24 cellular contexts compared by ENCODE assay signal in the genomic region with DNA sequence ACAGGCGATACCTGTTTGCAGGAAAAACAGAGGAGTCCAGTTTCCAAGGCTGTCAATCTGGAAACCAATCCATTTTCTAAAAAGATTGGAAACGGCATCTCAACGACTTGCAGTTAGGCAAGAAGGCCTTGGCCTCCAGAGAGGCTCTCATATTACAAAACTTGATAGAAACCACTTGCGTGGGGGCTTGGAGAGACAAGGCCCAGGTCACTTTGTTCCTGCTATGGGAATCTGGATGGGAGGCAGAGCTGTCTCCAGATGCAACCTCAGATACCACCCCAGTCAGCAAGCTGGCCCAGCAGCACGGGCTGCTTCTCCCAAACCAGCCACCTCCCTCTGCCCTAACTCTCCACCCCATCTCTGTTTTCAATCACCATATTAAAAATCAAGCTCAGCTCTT.
"Had no signal": no experiment of that assay in that cellular context is flagged by ENCODE, and none has a peak within 500 bp of the region (broad histone marks: within the 10 kb centered on the region; RNA-seq: fewer than 3 reads in every experiment).

No MANE protein-coding gene starts in this region.

- H3K27ac ChIP-seq: body of pancreas, SJSA1 had no signal

- H3K36me3 Mint-ChIP-seq: activated CD8-positive, alpha-beta memory T cell treated with anti-CD3 and anti-CD28 coated beads, Interleukin-2, amount 10 ng/mL, durations not matched to agents 7 days and 5 days; activated naive CD4-positive, alpha-beta T cell treated with anti-CD3 and anti-CD28 coated beads, Interleukin-2, amount 50 U/mL, for 72 hours had no signal

- H3K4me1 ChIP-seq: SJSA1 had no signal

- H3K36me3 ChIP-seq: SJSA1 had no signal

- H3K9me3 ChIP-seq: ascending aorta, body of pancreas, SJSA1 had no signal

- H3K27me3 ChIP-seq: ascending aorta, body of pancreas had no signal

- H3K4me1 Mint-ChIP-seq: activated CD4-positive, alpha-beta T cell treated with anti-CD3 and anti-CD28 coated beads, Interleukin-2, amount 10 ng/mL, durations not matched to agents 24 days and 14 days; activated CD8-positive, alpha-beta memory T cell treated with anti-CD3 and anti-CD28 coated beads, Interleukin-2, amount 10 ng/mL, durations not matched to agents 7 days and 5 days; activated naive CD8-positive, alpha-beta T cell treated with anti-CD3 and anti-CD28 coated beads, Interleukin-2, amount 50 U/mL, for 24 hours had no signal

- DNase-seq: activated CD4-positive, alpha-beta T cell treated with anti-CD3 and anti-CD28 coated beads, Interleukin-2, amount 10 ng/mL, durations not matched to agents 24 days and 14 days; activated CD4-positive, alpha-beta T cell treated with anti-CD3 and anti-CD28 coated beads, Interleukin-2, amount 50 U/mL, for 48 hours; activated CD8-positive, alpha-beta memory T cell treated with anti-CD3 and anti-CD28 coated beads, Interleukin-2, amount 10 ng/mL, durations not matched to agents 7 days and 5 days; activated effector memory CD4-positive, alpha-beta T cell treated with anti-CD3 and anti-CD28 coated beads, Interleukin-2, amount 50 U/mL, for 16 hours; activated naive CD4-positive, alpha-beta T cell treated with Interleukin-2 at 50 U/mL for 16 hours; activated naive CD8-positive, alpha-beta T cell treated with anti-CD3 and anti-CD28 coated beads, Interleukin-2, amount 50 U/mL, for 24 hours; activated T-cell treated with anti-CD3 and anti-CD28 coated beads, Interleukin-2, amount 50 U/mL, for 24 hours; amniotic stem cell; body of pancreas; central memory CD4-positive, alpha-beta T cell; Karpas-422; NCI-H1048; NCI-H146; NCI-H187 treated with DMSO at 0.1 percent for 48 hours; NCI-H2081 treated with DMSO at 0.1 percent for 48 hours; NCI-H2171 treated with DMSO at 0.1 percent for 48 hours; NCI-H226; SHP77 had no signal

- H3K4me3 ChIP-seq: ascending aorta, body of pancreas, K562, SJSA1 had no signal

- H3K4me3 Mint-ChIP-seq: activated CD4-positive, alpha-beta T cell treated with anti-CD3 and anti-CD28 coated beads, Interleukin-2, amount 10 ng/mL, durations not matched to agents 24 days and 14 days; activated CD8-positive, alpha-beta memory T cell treated with anti-CD3 and anti-CD28 coated beads, Interleukin-2, amount 10 ng/mL, durations not matched to agents 7 days and 5 days; activated naive CD8-positive, alpha-beta T cell treated with anti-CD3 and anti-CD28 coated beads, Interleukin-2, amount 50 U/mL, for 24 hours; activated T-cell treated with anti-CD3 and anti-CD28 coated beads, Interleukin-2, amount 50 U/mL, for 24 hours; activated T-helper 1 cell treated with anti-CD3 and anti-CD28 coated beads, Interleukin-12 subunit alpha, Interleukin-12 subunit beta, Interleukin-2, Interleukin-4 antibody, amounts not matched to agents 30 ng/mL and 10 ng/mL and 1 ng/mL, durations not matched to agents 14 hours and 24 hours and 36 hours; T-helper 1 cell treated with Interleukin-12 subunit alpha and Interleukin-12 subunit beta and Interleukin-4 antibody, amounts not matched to agents 30 μg/mL and 1 μg/mL, for 36 hours had no signal

- H3K9me3 Mint-ChIP-seq: activated CD4-positive, alpha-beta T cell treated with anti-CD3 and anti-CD28 coated beads, Interleukin-2, amount 10 ng/mL, durations not matched to agents 24 days and 14 days; activated naive CD4-positive, alpha-beta T cell treated with anti-CD3 and anti-CD28 coated beads, Interleukin-2, amount 50 U/mL, for 72 hours; activated naive CD8-positive, alpha-beta T cell treated with anti-CD3 and anti-CD28 coated beads, Interleukin-2, amount 50 U/mL, for 24 hours; activated T-cell treated with anti-CD3 and anti-CD28 coated beads, Interleukin-2, amount 50 U/mL, for 24 hours; activated T-helper 1 cell treated with anti-CD3 and anti-CD28 coated beads, Interleukin-12 subunit alpha, Interleukin-12 subunit beta, Interleukin-2, Interleukin-4 antibody, amounts not matched to agents 30 ng/mL and 10 ng/mL and 1 ng/mL, durations not matched to agents 14 hours and 24 hours and 36 hours; T-helper 1 cell treated with Interleukin-12 subunit alpha and Interleukin-12 subunit beta and Interleukin-4 antibody, amounts not matched to agents 30 μg/mL and 1 μg/mL, for 36 hours had no signal

- H3K27ac Mint-ChIP-seq: activated CD4-positive, alpha-beta T cell treated with anti-CD3 and anti-CD28 coated beads, Interleukin-2, amount 10 ng/mL, durations not matched to agents 24 days and 14 days; activated CD8-positive, alpha-beta memory T cell treated with anti-CD3 and anti-CD28 coated beads, Interleukin-2, amount 10 ng/mL, durations not matched to agents 7 days and 5 days; activated naive CD4-positive, alpha-beta T cell treated with anti-CD3 and anti-CD28 coated beads, Interleukin-2, amount 50 U/mL, for 72 hours; activated naive CD8-positive, alpha-beta T cell treated with anti-CD3 and anti-CD28 coated beads, Interleukin-2, amount 50 U/mL, for 24 hours; activated T-cell treated with anti-CD3 and anti-CD28 coated beads, Interleukin-2, amount 50 U/mL, for 24 hours; activated T-helper 1 cell treated with anti-CD3 and anti-CD28 coated beads, Interleukin-12 subunit alpha, Interleukin-12 subunit beta, Interleukin-2, Interleukin-4 antibody, amounts not matched to agents 30 ng/mL and 10 ng/mL and 1 ng/mL, durations not matched to agents 14 hours and 24 hours and 36 hours; T-helper 1 cell treated with Interleukin-12 subunit alpha and Interleukin-12 subunit beta and Interleukin-4 antibody, amounts not matched to agents 30 μg/mL and 1 μg/mL, for 36 hours had no signal
